In genomic region chr2:147468963-147469362, GRCh38 we compare ENCODE assay signal across 20 cellular contexts.
A peak's percentile ranks its signal among the peaks of the same experiment; 100 is the strongest.
DNase-seq lines count a peak whose midpoint lies in the region; ATAC-seq and TF ChIP-seq lines count a peak whose summit lies in the region.
"Had no signal": no experiment of that assay in that cellular context is flagged by ENCODE, and none has a peak within 500 bp of the region (broad histone marks: within the 10 kb centered on the region; RNA-seq: fewer than 3 reads in every experiment).

No MANE protein-coding gene starts in this region.

- no peaks in the 10 kb centered on the region for H3K27me3 ChIP-seq in iPS-20b (ENCODE audit: insufficient read depth, low read length)
- H3K27me3 ChIP-seq: SJCRH30 had no signal

- no peaks in the 10 kb centered on the region for H3K36me3 ChIP-seq in iPS-20b (ENCODE audit: insufficient read depth, low read depth, low read length)
- H3K36me3 ChIP-seq: SJCRH30 had no signal

- ATAC-seq in GM18907 (IDR thresholded peaks at IDR 0.05; ENCODE audit: unreplicated experiment): no peak
- ATAC-seq in HG03571 (IDR thresholded peaks at IDR 0.05; ENCODE audit: unreplicated experiment): no peak
- ATAC-seq: K562, SK-N-SH treated with all-trans-retinoic acid at 6 μM for 48 hours had no signal

- no peaks in the 10 kb centered on the region for H3K9me3 ChIP-seq in iPS-20b (ENCODE audit: insufficient read depth, low read depth, low read length)
- H3K9me3 ChIP-seq: SJCRH30 had no signal

- H3K27ac ChIP-seq in iPS-20b (ENCODE audit: low read length): no peak overlapping the region
- H3K27ac ChIP-seq: HL-60, SJCRH30 had no signal

- H3K27me3 Mint-ChIP-seq in nephron progenitor cell (ENCODE audit: low read depth, poor library complexity): peaks cover 10% of the 10 kb centered on the region

- peaks cover 28% of the 10 kb centered on the region for H3K4me1 Mint-ChIP-seq in nephron progenitor cell

- peaks cover 30% of the 10 kb centered on the region for H3K4me1 ChIP-seq in iPS-20b (ENCODE audit: insufficient read depth, low read length)
- H3K4me1 ChIP-seq: SJCRH30 had no signal

- H3K4me3 Mint-ChIP-seq in nephron progenitor cell: no peak overlapping the region

- no peaks in the 10 kb centered on the region for H3K36me3 Mint-ChIP-seq in nephron progenitor cell (ENCODE audit: low read depth)

- H3K9me3 Mint-ChIP-seq in nephron progenitor cell: no peaks in the 10 kb centered on the region

- TF ChIP-seq CTCF in nephron progenitor cell (IDR thresholded peaks at IDR 0.05): no peak

- H3K4me3 ChIP-seq in iPS-20b (ENCODE audit: low read length): peak overlapping the region; percentile 56; the same call in 1 of the 2 replicates
- H3K4me3 ChIP-seq: K562, SJCRH30 had no signal

- no peak overlapping the region for H3K27ac Mint-ChIP-seq in nephron progenitor cell

- DNase-seq in NCI-H748 (lab: John Stamatoyannopoulos, UW; ENCODE audit: unreplicated experiment) (peak; percentile 23), NCI-H748 treated with DMSO at 0.1 percent for 48 hours (lab: John Stamatoyannopoulos, UW) (no peak), NCI-H146 treated with DMSO at 0.1 percent for 48 hours (lab: John Stamatoyannopoulos, UW; ENCODE audit: unreplicated experiment) (peak; percentile 39), nephron progenitor cell (no peak)
- DNase-seq in activated CD8-positive, alpha-beta memory T cell treated with anti-CD3 and anti-CD28 coated beads, Interleukin-2, amount 50 U/mL, for 4 hours: no peak
- DNase-seq: 8988T, Calu3, DMS79 treated with DMSO at 0.1 percent for 48 hours, GF-D8, Kasumi-1, NCI-H1436, NCI-H1930, NCI-H774, SJCRH30 had no signal

- no peak overlapping the region for H3K9ac ChIP-seq in iPS-20b (ENCODE audit: low read depth, low read length)

Comparison
In these comparisons a context has a peak if more than half of its experiments do, and no peak if none do; other contexts are left out.
1. DNase-seq: peak in NCI-H748 (single experiment) and NCI-H146 treated with DMSO at 0.1 percent for 48 hours (single experiment); none in NCI-H748 treated with DMSO at 0.1 percent for 48 hours (single experiment), activated CD8-positive, alpha-beta memory T cell treated with anti-CD3 and anti-CD28 coated beads, Interleukin-2, amount 50 U/mL, for 4 hours (single experiment) and nephron progenitor cell (single experiment).